1 cellular context compared by ENCODE assay signal in the genomic region with DNA sequence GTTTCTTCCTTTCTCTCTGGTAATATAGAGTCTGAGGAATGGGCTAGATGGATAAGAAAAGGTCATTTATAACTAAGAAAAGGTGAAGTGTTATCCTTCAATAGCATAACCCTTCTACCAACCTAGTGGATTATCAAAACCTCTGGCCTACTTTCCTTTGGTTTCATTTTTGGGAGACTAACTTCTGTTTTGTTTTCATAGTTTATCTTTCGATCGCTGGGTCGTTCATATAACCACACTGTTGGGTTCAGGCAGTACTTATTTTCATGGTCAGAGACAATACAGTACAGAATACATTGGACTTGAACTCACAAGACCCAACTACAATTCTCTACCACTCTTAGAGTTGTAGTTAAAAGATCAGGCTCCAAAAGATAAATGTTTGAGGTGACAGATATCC.
TF ChIP-seq lines count a peak whose summit lies in the region.

No MANE protein-coding gene starts in this region.

TF ChIP-seq in K562, 482 proteins besides CTCF, POLR2A, EP300 and RAD21 (continues in another document):
- no peak; the same call in 1 of the 2 replicates for TF ChIP-seq FOSL1 (tag; conservative IDR thresholded peaks at IDR 0.05)
- no peak for TF ChIP-seq TCF7L2 (IDR thresholded peaks at IDR 0.05; ENCODE audit: low read depth, low read length)
- TF ChIP-seq HMGN3 (IDR thresholded peaks at IDR 0.05; ENCODE audit: borderline replicate concordance, extremely low read depth, insufficient read length, low read depth, low read length): no peak
- no peak for TF ChIP-seq AFF1 (IDR thresholded peaks at IDR 0.05; ENCODE audit: low read depth in 1 of 2, partially characterized antibody in 2 of 2)
- TF ChIP-seq POLR2AphosphoS2 (IDR thresholded peaks at IDR 0.05; ENCODE audit: low read length): no peak
- TF ChIP-seq NBN (IDR thresholded peaks at IDR 0.05; ENCODE audit: low read depth): no peak
- TF ChIP-seq ZBTB33 (CRISPR knock-in tag; IDR thresholded peaks at IDR 0.05): no peak
- TF ChIP-seq, protein P1, sequence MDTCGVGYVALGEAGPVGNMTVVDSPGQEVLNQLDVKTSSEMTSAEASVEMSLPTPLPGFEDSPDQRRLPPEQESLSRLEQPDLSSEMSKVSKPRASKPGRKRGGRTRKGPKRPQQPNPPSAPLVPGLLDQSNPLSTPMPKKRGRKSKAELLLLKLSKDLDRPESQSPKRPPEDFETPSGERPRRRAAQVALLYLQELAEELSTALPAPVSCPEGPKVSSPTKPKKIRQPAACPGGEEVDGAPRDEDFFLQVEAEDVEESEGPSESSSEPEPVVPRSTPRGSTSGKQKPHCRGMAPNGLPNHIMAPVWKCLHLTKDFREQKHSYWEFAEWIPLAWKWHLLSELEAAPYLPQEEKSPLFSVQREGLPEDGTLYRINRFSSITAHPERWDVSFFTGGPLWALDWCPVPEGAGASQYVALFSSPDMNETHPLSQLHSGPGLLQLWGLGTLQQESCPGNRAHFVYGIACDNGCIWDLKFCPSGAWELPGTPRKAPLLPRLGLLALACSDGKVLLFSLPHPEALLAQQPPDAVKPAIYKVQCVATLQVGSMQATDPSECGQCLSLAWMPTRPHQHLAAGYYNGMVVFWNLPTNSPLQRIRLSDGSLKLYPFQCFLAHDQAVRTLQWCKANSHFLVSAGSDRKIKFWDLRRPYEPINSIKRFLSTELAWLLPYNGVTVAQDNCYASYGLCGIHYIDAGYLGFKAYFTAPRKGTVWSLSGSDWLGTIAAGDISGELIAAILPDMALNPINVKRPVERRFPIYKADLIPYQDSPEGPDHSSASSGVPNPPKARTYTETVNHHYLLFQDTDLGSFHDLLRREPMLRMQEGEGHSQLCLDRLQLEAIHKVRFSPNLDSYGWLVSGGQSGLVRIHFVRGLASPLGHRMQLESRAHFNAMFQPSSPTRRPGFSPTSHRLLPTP (IDR thresholded peaks at IDR 0.05; ENCODE audit: borderline replicate concordance, extremely low read depth, insufficient read length): no peak
- no peak for TF ChIP-seq ZNF274 (IDR thresholded peaks at IDR 0.05; ENCODE audit: borderline replicate concordance, low read depth, low read length)
- 0 out of 2 replicates have a peak, but pooled peaks have one; percentile 34 for TF ChIP-seq ZNF75A (CRISPR knock-in tag; IDR thresholded peaks at IDR 0.05)
- no peak for TF ChIP-seq BRF2 (IDR thresholded peaks at IDR 0.05; ENCODE audit: borderline replicate concordance, insufficient read depth, insufficient read length)
- no peak for TF ChIP-seq TRIM28 (IDR thresholded peaks at IDR 0.05)
- no peak for TF ChIP-seq HMG20A (CRISPR knock-in tag; conservative IDR thresholded peaks at IDR 0.05)
- TF ChIP-seq ZNF766 (CRISPR knock-in tag; conservative IDR thresholded peaks at IDR 0.05): peak; percentile 74
- TF ChIP-seq ZFP1 (CRISPR knock-in tag; IDR thresholded peaks at IDR 0.05): no peak
- no peak for TF ChIP-seq CREB1 (IDR thresholded peaks at IDR 0.05)
- no peak for TF ChIP-seq CREB1 (CRISPR knock-in tag; IDR thresholded peaks at IDR 0.05)
- TF ChIP-seq ZNF347 (CRISPR knock-in tag; IDR thresholded peaks at IDR 0.05; ENCODE audit: low read depth): no peak
- TF ChIP-seq FOXA1 (IDR thresholded peaks at IDR 0.05; ENCODE audit: borderline replicate concordance): no peak
- TF ChIP-seq, protein P2, sequence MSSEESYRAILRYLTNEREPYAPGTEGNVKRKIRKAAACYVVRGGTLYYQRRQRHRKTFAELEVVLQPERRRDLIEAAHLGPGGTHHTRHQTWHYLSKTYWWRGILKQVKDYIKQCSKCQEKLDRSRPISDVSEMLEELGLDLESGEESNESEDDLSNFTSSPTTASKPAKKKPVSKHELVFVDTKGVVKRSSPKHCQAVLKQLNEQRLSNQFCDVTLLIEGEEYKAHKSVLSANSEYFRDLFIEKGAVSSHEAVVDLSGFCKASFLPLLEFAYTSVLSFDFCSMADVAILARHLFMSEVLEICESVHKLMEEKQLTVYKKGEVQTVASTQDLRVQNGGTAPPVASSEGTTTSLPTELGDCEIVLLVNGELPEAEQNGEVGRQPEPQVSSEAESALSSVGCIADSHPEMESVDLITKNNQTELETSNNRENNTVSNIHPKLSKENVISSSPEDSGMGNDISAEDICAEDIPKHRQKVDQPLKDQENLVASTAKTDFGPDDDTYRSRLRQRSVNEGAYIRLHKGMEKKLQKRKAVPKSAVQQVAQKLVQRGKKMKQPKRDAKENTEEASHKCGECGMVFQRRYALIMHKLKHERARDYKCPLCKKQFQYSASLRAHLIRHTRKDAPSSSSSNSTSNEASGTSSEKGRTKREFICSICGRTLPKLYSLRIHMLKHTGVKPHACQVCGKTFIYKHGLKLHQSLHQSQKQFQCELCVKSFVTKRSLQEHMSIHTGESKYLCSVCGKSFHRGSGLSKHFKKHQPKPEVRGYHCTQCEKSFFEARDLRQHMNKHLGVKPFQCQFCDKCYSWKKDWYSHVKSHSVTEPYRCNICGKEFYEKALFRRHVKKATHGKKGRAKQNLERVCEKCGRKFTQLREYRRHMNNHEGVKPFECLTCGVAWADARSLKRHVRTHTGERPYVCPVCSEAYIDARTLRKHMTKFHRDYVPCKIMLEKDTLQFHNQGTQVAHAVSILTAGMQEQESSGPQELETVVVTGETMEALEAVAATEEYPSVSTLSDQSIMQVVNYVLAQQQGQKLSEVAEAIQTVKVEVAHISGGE (CRISPR knock-in tag; IDR thresholded peaks at IDR 0.05): 0 out of 6 replicates have a peak, but pooled peaks of 1 of the 3 experiments have one; percentile 4
- no peak for TF ChIP-seq ZNF764 (CRISPR knock-in tag; IDR thresholded peaks at IDR 0.05; ENCODE audit: low read depth)
- no peak for TF ChIP-seq NFE2 (IDR thresholded peaks at IDR 0.05; ENCODE audit: low read depth)
- TF ChIP-seq TEAD1 (CRISPR knock-in tag; IDR thresholded peaks at IDR 0.05): no peak; a peak in 1 of 4 replicates
- TF ChIP-seq, protein P3, sequence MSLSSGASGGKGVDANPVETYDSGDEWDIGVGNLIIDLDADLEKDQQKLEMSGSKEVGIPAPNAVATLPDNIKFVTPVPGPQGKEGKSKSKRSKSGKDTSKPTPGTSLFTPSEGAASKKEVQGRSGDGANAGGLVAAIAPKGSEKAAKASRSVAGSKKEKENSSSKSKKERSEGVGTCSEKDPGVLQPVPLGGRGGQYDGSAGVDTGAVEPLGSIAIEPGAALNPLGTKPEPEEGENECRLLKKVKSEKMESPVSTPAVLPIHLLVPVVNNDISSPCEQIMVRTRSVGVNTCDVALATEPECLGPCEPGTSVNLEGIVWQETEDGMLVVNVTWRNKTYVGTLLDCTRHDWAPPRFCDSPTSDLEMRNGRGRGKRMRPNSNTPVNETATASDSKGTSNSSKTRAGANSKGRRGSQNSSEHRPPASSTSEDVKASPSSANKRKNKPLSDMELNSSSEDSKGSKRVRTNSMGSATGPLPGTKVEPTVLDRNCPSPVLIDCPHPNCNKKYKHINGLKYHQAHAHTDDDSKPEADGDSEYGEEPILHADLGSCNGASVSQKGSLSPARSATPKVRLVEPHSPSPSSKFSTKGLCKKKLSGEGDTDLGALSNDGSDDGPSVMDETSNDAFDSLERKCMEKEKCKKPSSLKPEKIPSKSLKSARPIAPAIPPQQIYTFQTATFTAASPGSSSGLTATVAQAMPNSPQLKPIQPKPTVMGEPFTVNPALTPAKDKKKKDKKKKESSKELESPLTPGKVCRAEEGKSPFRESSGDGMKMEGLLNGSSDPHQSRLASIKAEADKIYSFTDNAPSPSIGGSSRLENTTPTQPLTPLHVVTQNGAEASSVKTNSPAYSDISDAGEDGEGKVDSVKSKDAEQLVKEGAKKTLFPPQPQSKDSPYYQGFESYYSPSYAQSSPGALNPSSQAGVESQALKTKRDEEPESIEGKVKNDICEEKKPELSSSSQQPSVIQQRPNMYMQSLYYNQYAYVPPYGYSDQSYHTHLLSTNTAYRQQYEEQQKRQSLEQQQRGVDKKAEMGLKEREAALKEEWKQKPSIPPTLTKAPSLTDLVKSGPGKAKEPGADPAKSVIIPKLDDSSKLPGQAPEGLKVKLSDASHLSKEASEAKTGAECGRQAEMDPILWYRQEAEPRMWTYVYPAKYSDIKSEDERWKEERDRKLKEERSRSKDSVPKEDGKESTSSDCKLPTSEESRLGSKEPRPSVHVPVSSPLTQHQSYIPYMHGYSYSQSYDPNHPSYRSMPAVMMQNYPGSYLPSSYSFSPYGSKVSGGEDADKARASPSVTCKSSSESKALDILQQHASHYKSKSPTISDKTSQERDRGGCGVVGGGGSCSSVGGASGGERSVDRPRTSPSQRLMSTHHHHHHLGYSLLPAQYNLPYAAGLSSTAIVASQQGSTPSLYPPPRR (CRISPR knock-in tag; IDR thresholded peaks at IDR 0.05; ENCODE audit: borderline replicate concordance): no peak
- TF ChIP-seq, protein P4, sequence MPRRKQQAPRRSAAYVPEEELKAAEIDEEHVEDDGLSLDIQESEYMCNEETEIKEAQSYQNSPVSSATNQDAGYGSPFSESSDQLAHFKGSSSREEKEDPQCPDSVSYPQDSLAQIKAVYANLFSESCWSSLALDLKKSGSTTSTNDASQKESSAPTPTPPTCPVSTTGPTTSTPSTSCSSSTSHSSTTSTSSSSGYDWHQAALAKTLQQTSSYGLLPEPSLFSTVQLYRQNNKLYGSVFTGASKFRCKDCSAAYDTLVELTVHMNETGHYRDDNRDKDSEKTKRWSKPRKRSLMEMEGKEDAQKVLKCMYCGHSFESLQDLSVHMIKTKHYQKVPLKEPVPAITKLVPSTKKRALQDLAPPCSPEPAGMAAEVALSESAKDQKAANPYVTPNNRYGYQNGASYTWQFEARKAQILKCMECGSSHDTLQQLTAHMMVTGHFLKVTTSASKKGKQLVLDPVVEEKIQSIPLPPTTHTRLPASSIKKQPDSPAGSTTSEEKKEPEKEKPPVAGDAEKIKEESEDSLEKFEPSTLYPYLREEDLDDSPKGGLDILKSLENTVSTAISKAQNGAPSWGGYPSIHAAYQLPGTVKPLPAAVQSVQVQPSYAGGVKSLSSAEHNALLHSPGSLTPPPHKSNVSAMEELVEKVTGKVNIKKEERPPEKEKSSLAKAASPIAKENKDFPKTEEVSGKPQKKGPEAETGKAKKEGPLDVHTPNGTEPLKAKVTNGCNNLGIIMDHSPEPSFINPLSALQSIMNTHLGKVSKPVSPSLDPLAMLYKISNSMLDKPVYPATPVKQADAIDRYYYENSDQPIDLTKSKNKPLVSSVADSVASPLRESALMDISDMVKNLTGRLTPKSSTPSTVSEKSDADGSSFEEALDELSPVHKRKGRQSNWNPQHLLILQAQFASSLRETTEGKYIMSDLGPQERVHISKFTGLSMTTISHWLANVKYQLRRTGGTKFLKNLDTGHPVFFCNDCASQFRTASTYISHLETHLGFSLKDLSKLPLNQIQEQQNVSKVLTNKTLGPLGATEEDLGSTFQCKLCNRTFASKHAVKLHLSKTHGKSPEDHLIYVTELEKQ (CRISPR knock-in tag; IDR thresholded peaks at IDR 0.05): no peak
- TF ChIP-seq MEIS2 (IDR thresholded peaks at IDR 0.05; ENCODE audit: partially characterized antibody): no peak
- TF ChIP-seq ZBTB17 (CRISPR knock-in tag; IDR thresholded peaks at IDR 0.05): 0 out of 2 replicates have a peak, but pooled peaks have one; percentile 28
- TF ChIP-seq MCM2 (IDR thresholded peaks at IDR 0.05; ENCODE audit: low read depth): no peak
- no peak for TF ChIP-seq ZZZ3 (IDR thresholded peaks at IDR 0.05)
- TF ChIP-seq ZNF197 (CRISPR knock-in tag; IDR thresholded peaks at IDR 0.05; ENCODE audit: low read depth): no peak
- no peak for TF ChIP-seq ZSCAN29 (IDR thresholded peaks at IDR 0.05)
- TF ChIP-seq ZNF175 (CRISPR knock-in tag; IDR thresholded peaks at IDR 0.05; ENCODE audit: low read depth): 0 out of 2 replicates have a peak, but pooled peaks have one; percentile 23
- 0 out of 2 replicates have a peak, but pooled peaks have one; percentile 6 for TF ChIP-seq NFXL1 (CRISPR knock-in tag; IDR thresholded peaks at IDR 0.05)
- no peak for TF ChIP-seq HDAC2 (IDR thresholded peaks at IDR 0.05)
